In the genomic region with DNA sequence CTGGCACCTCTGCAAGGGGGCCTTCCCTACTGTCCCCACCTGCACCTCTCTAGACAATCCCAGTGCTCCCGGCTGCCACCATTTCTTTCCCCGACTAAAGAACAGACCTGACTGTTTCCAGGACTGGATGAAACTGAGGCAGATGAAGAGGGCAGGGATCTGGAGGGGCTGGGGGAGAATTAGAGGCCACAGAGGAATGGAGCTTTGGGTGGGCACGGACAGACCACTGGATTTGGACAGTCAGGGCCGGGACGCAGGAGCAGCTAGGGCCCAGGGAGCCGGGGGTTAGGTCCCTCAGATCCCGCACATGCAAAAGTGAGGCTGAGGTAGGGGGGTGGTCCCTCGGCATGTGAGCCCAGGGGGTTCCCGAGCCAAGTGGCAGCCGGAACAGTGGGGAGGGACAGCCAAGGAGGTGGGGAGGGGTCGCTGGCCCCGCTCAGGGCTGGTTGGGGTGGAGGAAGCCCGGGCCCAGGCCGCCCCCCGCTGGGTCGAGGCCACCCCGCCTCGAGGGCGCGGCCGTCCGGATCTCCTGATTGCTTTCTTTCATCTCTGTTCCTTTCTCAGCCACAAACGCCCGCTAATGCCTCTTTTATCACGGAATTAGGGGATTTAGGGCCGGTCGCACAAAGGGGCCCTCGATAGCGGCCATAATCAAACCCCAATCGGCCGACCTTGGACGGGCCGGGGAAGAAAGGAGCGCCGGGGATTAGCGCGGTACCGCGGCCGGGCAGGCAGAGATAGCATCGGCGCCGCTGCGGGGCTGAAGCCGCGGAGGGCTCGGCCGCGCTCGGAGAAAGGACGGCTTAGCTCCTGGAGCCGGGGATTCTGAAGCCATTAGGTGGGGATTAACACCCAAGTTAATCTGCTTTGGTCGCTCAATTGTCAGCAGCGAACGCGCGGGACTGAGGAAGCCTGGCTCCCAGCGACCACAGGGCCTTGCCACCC, we compare ENCODE assay signal across 9 cellular contexts. TPM values are rescaled to one million over a fixed set of nuclear protein-coding genes. Genes with fewer than 3 reads are reported as not detected.
A peak's percentile ranks its signal among the peaks of the same experiment; 100 is the strongest.
DNase-seq lines count a peak whose midpoint lies in the region; ATAC-seq and TF ChIP-seq lines count a peak whose summit lies in the region.
"Had no signal": no experiment of that assay in that cellular context is flagged by ENCODE, and none has a peak within 500 bp of the region (broad histone marks: within the 10 kb centered on the region; RNA-seq: fewer than 3 reads in every experiment).

No MANE protein-coding gene starts in this region.

- 10% methylated on average over 47 of the region's 58 CpGs for WGBS in hepatocyte (ENCODE audit: low lambda C conversion rate, missing lambda C conversion rate)

- H3K4me2 ChIP-seq in hepatocyte, result peak overlapping the region; percentile 80

- TF ChIP-seq CTCF in activated B cell treated with CpG ODN at 0.5 μM for 24 hours (IDR thresholded peaks at IDR 0.05), result no peak
- no peak for TF ChIP-seq CTCF in hepatocyte (IDR thresholded peaks at IDR 0.05; ENCODE audit: poor library complexity)

- no peaks in the 10 kb centered on the region for H4K20me1 ChIP-seq in hepatocyte (ENCODE audit: insufficient read depth, poor library complexity, severe bottlenecking)

- H3K27me3 Mint-ChIP-seq in T-helper 2 cell treated with Interferon-gamma antibody and Interleukin-4, amounts not matched to agents 5 μg/mL and 100 μg/mL, for 36 hours (ENCODE audit: low read depth), result peaks cover 39% of the 10 kb centered on the region
- H3K27me3 Mint-ChIP-seq in activated B cell treated with CpG ODN at 0.5 μM for 24 hours, result peaks cover 29% of the 10 kb centered on the region

- no peak overlapping the region for H3K27ac Mint-ChIP-seq in T-helper 2 cell treated with Interferon-gamma antibody and Interleukin-4, amounts not matched to agents 5 μg/mL and 100 μg/mL, for 36 hours
- no peak overlapping the region for H3K27ac Mint-ChIP-seq in activated B cell treated with CpG ODN at 0.5 μM for 24 hours
- no peak overlapping the region for H3K27ac Mint-ChIP-seq in stimulated activated effector memory CD8-positive, alpha-beta T cell treated with anti-CD3 and anti-CD28 coated beads, Interleukin-12 subunit alpha, Interleukin-12 subunit beta, amount 100 ng/mL, for 72 hours

- H3K9me3 ChIP-seq in hepatocyte (ENCODE audit: low read depth), result no peaks in the 10 kb centered on the region

- peaks cover 2% of the 10 kb centered on the region for H3K36me3 Mint-ChIP-seq in T-helper 2 cell treated with Interferon-gamma antibody and Interleukin-4, amounts not matched to agents 5 μg/mL and 100 μg/mL, for 36 hours (ENCODE audit: low read depth)
- H3K36me3 Mint-ChIP-seq in activated B cell treated with CpG ODN at 0.5 μM for 24 hours (ENCODE audit: low read depth), result peaks cover 6% of the 10 kb centered on the region
- H3K36me3 Mint-ChIP-seq in stimulated activated effector memory CD8-positive, alpha-beta T cell treated with anti-CD3 and anti-CD28 coated beads, Interleukin-12 subunit alpha, Interleukin-12 subunit beta, amount 100 ng/mL, for 72 hours, result peaks cover 17% of the 10 kb centered on the region

- H3K36me3 ChIP-seq in hepatocyte (replicated peaks; ENCODE audit: insufficient read depth, low read depth), result no peaks in the 10 kb centered on the region

- H3K4me3 ChIP-seq in hepatocyte, result no peak overlapping the region

- H3K4me1 ChIP-seq in hepatocyte (ENCODE audit: insufficient read depth), result peaks cover 18% of the 10 kb centered on the region

- no peaks in the 10 kb centered on the region for H3K9me3 Mint-ChIP-seq in T-helper 2 cell treated with Interferon-gamma antibody and Interleukin-4, amounts not matched to agents 5 μg/mL and 100 μg/mL, for 36 hours
- H3K9me3 Mint-ChIP-seq in activated B cell treated with CpG ODN at 0.5 μM for 24 hours, result no peaks in the 10 kb centered on the region
- H3K9me3 Mint-ChIP-seq in stimulated activated effector memory CD8-positive, alpha-beta T cell treated with anti-CD3 and anti-CD28 coated beads, Interleukin-12 subunit alpha, Interleukin-12 subunit beta, amount 100 ng/mL, for 72 hours, result no peaks in the 10 kb centered on the region

- no peak for ATAC-seq in activated B cell treated with CpG ODN at 0.5 μM for 24 hours (ENCODE audit: low read depth)
- ATAC-seq in stimulated activated effector memory CD8-positive, alpha-beta T cell treated with anti-CD3 and anti-CD28 coated beads, Interleukin-12 subunit alpha, Interleukin-12 subunit beta, amount 100 ng/mL, for 72 hours, result no peak
- ATAC-seq in HG02870 (IDR thresholded peaks at IDR 0.05; ENCODE audit: unreplicated experiment), result no peak

- POLR2A ChIA-PET in activated B cell treated with CpG ODN at 0.5 μM for 24 hours (lab: Charles Lee), result interaction anchor here (1.0 kb wide), 1 partner anchor 9 kb away, joined by 3 read pairs; a partner anchor contains a TSS

- DNase-seq in T-helper 2 cell treated with Interferon-gamma antibody and Interleukin-4, amounts not matched to agents 5 μg/mL and 100 μg/mL, for 36 hours (ENCODE audit: low spot score), result no peak
- DNase-seq in T-helper 2 cell (no peak), activated B cell treated with CpG ODN at 0.5 μM for 24 hours (no peak), hepatocyte (ENCODE audit: low spot score) (peak; percentile 38), NCI-H2171 (lab: John Stamatoyannopoulos, UW) (no peak), NCI-H1092 (lab: John Stamatoyannopoulos, UW) (no peak)
- DNase-seq in stimulated activated effector memory CD8-positive, alpha-beta T cell treated with anti-CD3 and anti-CD28 coated beads, Interleukin-12 subunit alpha, Interleukin-12 subunit beta, amount 100 ng/mL, for 72 hours (ENCODE audit: low spot score in 2 of 2), result no peak
- DNase-seq: activated effector memory CD4-positive, alpha-beta T cell treated with Interleukin-2 at 50 U/mL for 16 hours had no signal

- intact Hi-C loops in activated B cell treated with CpG ODN at 0.5 μM for 24 hours (cut with micrococcal nuclease), result no loop called here

- H3K4me1 Mint-ChIP-seq in T-helper 2 cell treated with Interferon-gamma antibody and Interleukin-4, amounts not matched to agents 5 μg/mL and 100 μg/mL, for 36 hours (ENCODE audit: low read depth), result peaks cover 23% of the 10 kb centered on the region
- H3K4me1 Mint-ChIP-seq in activated B cell treated with CpG ODN at 0.5 μM for 24 hours, result peaks cover 45% of the 10 kb centered on the region
- H3K4me1 Mint-ChIP-seq in stimulated activated effector memory CD8-positive, alpha-beta T cell treated with anti-CD3 and anti-CD28 coated beads, Interleukin-12 subunit alpha, Interleukin-12 subunit beta, amount 100 ng/mL, for 72 hours, result peaks cover 46% of the 10 kb centered on the region

- H3K27ac ChIP-seq in hepatocyte, result no peak overlapping the region

- H2AFZ ChIP-seq in hepatocyte, result peak overlapping the region; percentile 55

- no peaks in the 10 kb centered on the region for H3K9me2 ChIP-seq in hepatocyte (replicated peaks; ENCODE audit: insufficient read depth)

- H3K27me3 ChIP-seq in hepatocyte, result peaks cover 34% of the 10 kb centered on the region

- peaks cover 29% of the 10 kb centered on the region for H3K79me2 ChIP-seq in hepatocyte

- CTCF ChIA-PET in activated B cell treated with CpG ODN at 0.5 μM for 24 hours (lab: Charles Lee), result interaction anchor here (0.9 kb wide), 1 partner anchor 461 kb away, joined by 3 read pairs; no protein-coding TSS in a partner anchor

- peak overlapping the region; percentile 49 for H3K4me3 Mint-ChIP-seq in T-helper 2 cell treated with Interferon-gamma antibody and Interleukin-4, amounts not matched to agents 5 μg/mL and 100 μg/mL, for 36 hours
- H3K4me3 Mint-ChIP-seq in activated B cell treated with CpG ODN at 0.5 μM for 24 hours, result peak overlapping the region; percentile 75
- peak overlapping the region; percentile 94 for H3K4me3 Mint-ChIP-seq in stimulated activated effector memory CD8-positive, alpha-beta T cell treated with anti-CD3 and anti-CD28 coated beads, Interleukin-12 subunit alpha, Interleukin-12 subunit beta, amount 100 ng/mL, for 72 hours

RNA-seq across cellular contexts. Expression of a gene that starts 9.3 kb away (rescaled TPM):
- total RNA-seq in activated B cell treated with CpG ODN at 0.5 μM for 24 hours (44.2 and 44.6 TPM in 2 replicates), hepatocyte (162 and 187 TPM in 2 replicates)
- polyA plus RNA-seq in hepatocyte, result 395 and 422 TPM in 2 replicates

RNA-seq across cellular contexts. Expression of a gene that starts 19.2 kb away (rescaled TPM):
- total RNA-seq in activated B cell treated with CpG ODN at 0.5 μM for 24 hours, result not detected in 2 replicates
- not detected in 2 replicates for total RNA-seq in hepatocyte
- polyA plus RNA-seq in hepatocyte, result not detected in 2 replicates

RNA-seq across cellular contexts. Expression of a gene that starts 24.8 kb away (rescaled TPM):
- 14.9 and 17.2 TPM in 2 replicates for total RNA-seq in activated B cell treated with CpG ODN at 0.5 μM for 24 hours
- total RNA-seq in hepatocyte, result 7.6 and 9.0 TPM in 2 replicates
- 11.4 and 11.7 TPM in 2 replicates for polyA plus RNA-seq in hepatocyte

RNA-seq across cellular contexts. Expression of a gene that starts 38.2 kb away (rescaled TPM):
- total RNA-seq in activated B cell treated with CpG ODN at 0.5 μM for 24 hours, result 0.13 TPM in 1 of 2 replicates, not detected in the other
- not detected in 2 replicates for total RNA-seq in hepatocyte
- not detected in 2 replicates for polyA plus RNA-seq in hepatocyte

RNA-seq across cellular contexts. Expression of a gene that starts 47.1 kb away (rescaled TPM):
- 29.3 and 33.2 TPM in 2 replicates for total RNA-seq in activated B cell treated with CpG ODN at 0.5 μM for 24 hours
- total RNA-seq in hepatocyte, result 45.2 and 61.5 TPM in 2 replicates
- polyA plus RNA-seq in hepatocyte, result 62.4 and 67.2 TPM in 2 replicates
